Comparison of ENCODE assay signal across 8 cellular contexts in the genomic region with DNA sequence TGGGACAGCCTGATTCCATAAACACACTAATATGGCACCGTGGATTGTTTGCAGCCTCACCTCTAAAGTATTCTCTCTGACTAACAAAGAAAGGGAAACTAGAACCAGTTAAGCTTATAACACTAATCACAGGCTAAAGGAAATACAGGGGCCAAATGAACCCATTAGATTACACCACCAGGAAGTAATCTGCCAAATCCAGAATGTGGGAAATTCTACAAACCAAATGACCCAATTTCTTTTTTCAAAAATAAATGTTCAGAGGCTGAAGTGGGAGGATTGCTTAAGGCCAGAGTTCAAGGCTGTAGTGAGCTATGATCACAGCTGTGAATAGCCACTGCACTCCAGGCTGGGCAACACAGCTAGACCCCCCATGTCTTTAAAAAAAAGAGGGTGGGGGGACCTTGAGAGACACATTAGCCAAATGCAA. TPM values are rescaled to one million over a fixed set of nuclear protein-coding genes. Genes with fewer than 3 reads are reported as not detected.
A peak's percentile ranks its signal among the peaks of the same experiment; 100 is the strongest.
DNase-seq lines count a peak whose midpoint lies in the region; ATAC-seq and TF ChIP-seq lines count a peak whose summit lies in the region.

No MANE protein-coding gene starts in this region.

- H3K79me2 ChIP-seq in SK-N-SH (ENCODE audit: insufficient read depth) (no peaks in the 10 kb centered on the region), OCI-LY7 (ENCODE audit: insufficient read depth, low read depth, low read length) (peaks cover 12% of the 10 kb centered on the region; the same call in 1 of the 2 replicates), H9 (ENCODE audit: insufficient read depth, low read length) (no peaks in the 10 kb centered on the region)

- no peak overlapping the region for H4K8ac ChIP-seq in H9 (replicated peaks; ENCODE audit: insufficient read length, low read depth, low read length)

- no peak for ATAC-seq in SK-N-SH treated with all-trans-retinoic acid at 6 μM for 48 hours

- H4K91ac ChIP-seq in H9 (ENCODE audit: insufficient read length, low read depth, low read length) = no peak overlapping the region

- H3K9me2 ChIP-seq in SK-N-SH = no peaks in the 10 kb centered on the region
- no peaks in the 10 kb centered on the region for H3K9me2 ChIP-seq in OCI-LY7 (ENCODE audit: insufficient read depth, low read length)

- H3K27me3 Mint-ChIP-seq in H9 (ENCODE audit: low read depth) = no peaks in the 10 kb centered on the region; the same call in 1 of the 2 replicates

- TF ChIP-seq RAD21 in SK-N-SH (IDR thresholded peaks at IDR 0.05; ENCODE audit: low read length) = no peak

- no peak overlapping the region for H3K56ac ChIP-seq in H9 (ENCODE audit: insufficient read length, low read depth, low read length)

- 84% methylated on average over 1 of the region's 1 CpG for WGBS in SK-N-SH (ENCODE audit: low lambda C conversion rate)
- 14 to 24% (median 20%) methylated on average over 1 of the region's 1 CpG for WGBS in ovary, 3 donors
- WGBS in H9 (ENCODE audit: extremely low coverage, insufficient read length, low lambda C conversion rate) = no CpG with 5 or more reads among the region's 1 CpG

- no peak for TF ChIP-seq POLR2A in ovary (IDR thresholded peaks at IDR 0.05)

- peak overlapping the region in 1 of 2 experiments; percentile 71; a peak in 2 of 5 replicates for H3K4me3 Mint-ChIP-seq in H9

- POLR2A ChIA-PET in SK-N-SH (lab: Yijun Ruan, JAX) = no interaction called here
- POLR2A ChIA-PET in OCI-LY7 (lab: Charles Lee) = interaction anchor here (0.6 to 1.2 kb wide), 4 partner anchors 12 to 791 kb away, joined by 3 to 5 read pairs (median 4); no protein-coding TSS in a partner anchor

- H2BK12ac ChIP-seq in H9 (ENCODE audit: insufficient read length, low read depth, low read length) = no peak overlapping the region

- H3K27me3 ChIP-seq in SK-N-SH (ENCODE audit: insufficient read depth) (no peaks in the 10 kb centered on the region), ovary (no peaks in the 10 kb centered on the region), H7 (ENCODE audit: control insufficient read depth, insufficient read depth, low read length) (peaks cover 2% of the 10 kb centered on the region; the same call in 1 of the 2 replicates), H9 (ENCODE audit: insufficient read depth, low read length) (no peaks in the 10 kb centered on the region)

- H2BK20ac ChIP-seq in H9 (ENCODE audit: low read depth, low read length, poor library complexity, severe bottlenecking) = no peak overlapping the region

- H3K36me3 ChIP-seq in SK-N-SH (replicated peaks in 1 of 2; ENCODE audit: control insufficient read depth in 1 of 2, insufficient read depth in 2 of 2, low read length in 1 of 2) = no peaks in the 10 kb centered on the region
- H3K36me3 ChIP-seq in OCI-LY7 (ENCODE audit: insufficient read depth, low read length) = peaks cover 2% of the 10 kb centered on the region; the same call in 1 of the 2 replicates
- H3K36me3 ChIP-seq in ovary = no peaks in the 10 kb centered on the region
- H3K36me3 ChIP-seq in H7 (replicated peaks; ENCODE audit: control insufficient read depth, insufficient read depth, low read length) = no peaks in the 10 kb centered on the region

- no peak overlapping the region for H3K9ac ChIP-seq in SK-N-SH
- no peak overlapping the region for H3K9ac ChIP-seq in H9 (ENCODE audit: extremely low read depth, insufficient read length, low read length)

- TF ChIP-seq CTCF in SK-N-SH (IDR thresholded peaks at IDR 0.05) (no peak), OCI-LY7 (conservative IDR thresholded peaks at IDR 0.05; ENCODE audit: low read length) (no peak), epithelial cell of proximal tubule (conservative IDR thresholded peaks at IDR 0.05; ENCODE audit: low read depth, low read length) (no peak), ovary (IDR thresholded peaks at IDR 0.05) (no peak), H9 (conservative IDR thresholded peaks at IDR 0.05) (no peak)

- no peak overlapping the region for H2BK5ac ChIP-seq in H9 (ENCODE audit: insufficient read length, low read length)

- H4K5ac ChIP-seq in H9 (ENCODE audit: insufficient read length, low read depth, low read length) = no peak overlapping the region

- H3K23ac ChIP-seq in H9 (ENCODE audit: insufficient read length, low read depth, low read length) = no peak overlapping the region

- H3K9me3 ChIP-seq in SK-N-SH (no peaks in the 10 kb centered on the region), OCI-LY7 (ENCODE audit: low read length) (no peaks in the 10 kb centered on the region), ovary (no peaks in the 10 kb centered on the region), H9 (ENCODE audit: control insufficient read depth, low read depth, low read length) (no peaks in the 10 kb centered on the region)

- H2AK5ac ChIP-seq in H9 (ENCODE audit: insufficient read length, low read length) = no peak overlapping the region

- H3K27ac ChIP-seq in SK-N-SH (ENCODE audit: low read depth in 2 of 2, low read length in 1 of 2) (no peak overlapping the region), OCI-LY7 (ENCODE audit: low read depth, low read length, poor library complexity, severe bottlenecking) (peak overlapping the region; percentile 80), ovary (peak overlapping the region; percentile 98 to 100), H9 (ENCODE audit: insufficient read length, low read depth, low read length) (no peak overlapping the region)

- peaks cover 24 to 32% of the 10 kb centered on the region in 2 experiments for H3K4me1 Mint-ChIP-seq in H9

- H3F3A ChIP-seq in SK-N-SH (replicated peaks; ENCODE audit: insufficient read depth) = no peaks in the 10 kb centered on the region

- no peak overlapping the region for H3K14ac ChIP-seq in H9 (ENCODE audit: insufficient read depth, low read length)

- no TSS peak for BruUV-seq in OCI-LY7 (replicated peaks; lab: Mats Ljungman, UMichigan)

- H3K18ac ChIP-seq in H9 (ENCODE audit: insufficient read length, low read depth, low read length) = no peak overlapping the region

- no peak overlapping the region for H2BK120ac ChIP-seq in H9 (ENCODE audit: low read depth, low read length, poor library complexity, severe bottlenecking)

- DNase-seq in SK-N-SH = no peak
- DNase-seq in OCI-LY7 (ENCODE audit: low spot score) = no peak
- DNase-seq in epithelial cell of proximal tubule (ENCODE audit: low read depth) = peak; percentile 54
- DNase-seq in ovary = peak in 1 of 5 donors; percentile 42
- no peak for DNase-seq in H7
- no peak for DNase-seq in 8988T
- no peak for DNase-seq in H9

- H3K79me1 ChIP-seq in H9 (ENCODE audit: insufficient read depth, low read depth, low read length, poor library complexity, severe bottlenecking) = no peaks in the 10 kb centered on the region

- intact Hi-C loops in OCI-LY7 (cut with micrococcal nuclease; ENCODE audit: unreplicated experiment) = loop anchor here (2.0 kb wide), 1 partner anchor 27 kb away; no protein-coding TSS in a partner anchor
- intact Hi-C loops in ovary (cut with DNase I) = loop anchor here in 2 of 4 donors (2.0 kb wide), 2 partner anchors 59 to 71 kb away; a partner anchor contains a TSS

- no peak overlapping the region for H3K4ac ChIP-seq in H9 (ENCODE audit: low read depth, low read length)

- H3K23me2 ChIP-seq in H9 (ENCODE audit: insufficient read length, low read depth, low read length, poor library complexity, severe bottlenecking) = peaks cover 4% of the 10 kb centered on the region

- H2AFZ ChIP-seq in SK-N-SH (ENCODE audit: low read depth) = peak overlapping the region; percentile 87
- H2AFZ ChIP-seq in OCI-LY7 (ENCODE audit: low read length) = peak overlapping the region; percentile 90; the same call in 1 of the 2 replicates
- H2AFZ ChIP-seq in H9 (ENCODE audit: low read length) = no peak overlapping the region

- no peak overlapping the region for H2BK15ac ChIP-seq in H9 (ENCODE audit: low read depth, low read length)

- peaks cover 0 to 6% of the 10 kb centered on the region in 2 experiments; a peak in 2 of 4 replicates for H3K4me1 ChIP-seq in SK-N-SH (ENCODE audit: control insufficient read depth in 1 of 2, insufficient read depth in 2 of 2, low read depth in 1 of 2, low read length in 1 of 2)
- peaks cover 16% of the 10 kb centered on the region for H3K4me1 ChIP-seq in OCI-LY7 (ENCODE audit: insufficient read depth, low read length, poor library complexity, severe bottlenecking)
- H3K4me1 ChIP-seq in ovary (ENCODE audit: insufficient read depth) = peaks cover 5% of the 10 kb centered on the region
- H3K4me1 ChIP-seq in H9 (ENCODE audit: insufficient read depth, low read length) = peaks cover 4% of the 10 kb centered on the region

- H4K20me1 ChIP-seq in SK-N-SH (ENCODE audit: insufficient read depth) = no peaks in the 10 kb centered on the region
- H4K20me1 ChIP-seq in OCI-LY7 (ENCODE audit: insufficient read depth, low read length) = no peaks in the 10 kb centered on the region
- no peaks in the 10 kb centered on the region for H4K20me1 ChIP-seq in H9 (ENCODE audit: control insufficient read depth, insufficient read depth, insufficient read length)

- peak overlapping the region; percentile 78; the same call in 1 of the 2 replicates for H3K4me2 ChIP-seq in SK-N-SH
- H3K4me2 ChIP-seq in OCI-LY7 (ENCODE audit: low read length) = peak overlapping the region; percentile 82
- H3K4me2 ChIP-seq in H9 (ENCODE audit: insufficient read depth, insufficient read length, low read length) = no peak overlapping the region

- no peak overlapping the region for H3T11ph ChIP-seq in H9 (ENCODE audit: low read length)

- no peaks in the 10 kb centered on the region for H3K9me3 Mint-ChIP-seq in H9

- no peaks in the 10 kb centered on the region; a peak in 1 of 7 replicates for H3K36me3 Mint-ChIP-seq in H9 (ENCODE audit: insufficient read depth in 1 of 3, low read depth in 3 of 3)

- CTCF ChIA-PET in SK-N-SH (lab: Yijun Ruan, JAX) = no interaction called here
- CTCF ChIA-PET in OCI-LY7 (lab: Charles Lee; ENCODE audit: unreplicated experiment) = no interaction called here

- H3K4me3 ChIP-seq in SK-N-SH (ENCODE audit: low read depth in 2 of 2, low read length in 1 of 2) (no peak overlapping the region), OCI-LY7 (ENCODE audit: low read depth, low read length, poor library complexity, severe bottlenecking) (no peak overlapping the region), epithelial cell of proximal tubule (ENCODE audit: low read depth, low read length) (no peak overlapping the region), ovary (no peak overlapping the region), H7 (ENCODE audit: insufficient read depth, low read depth, low read length) (no peak overlapping the region)

- TF ChIP-seq EP300 in SK-N-SH (IDR thresholded peaks at IDR 0.05; ENCODE audit: borderline replicate concordance in 1 of 2, low read depth in 1 of 2, low read length in 1 of 2) (no peak), ovary (IDR thresholded peaks at IDR 0.05) (no peak)

- H3K27ac Mint-ChIP-seq in H9 = no peak overlapping the region

RNA-seq across cellular contexts. Expression of a gene that starts 1.5 kb away (rescaled TPM):
- polyA plus RNA-seq in SK-N-SH (2012; rRNA removed) = 13.2 and 16.7 TPM in 2 replicates
- polyA plus RNA-seq in SK-N-SH (2012; cell fraction: cytosol; rRNA removed) = 10.7 and 13.4 TPM in 2 replicates
- polyA plus RNA-seq in SK-N-SH (2012; cell fraction: nucleus; rRNA removed) = 30.3 and 36.3 TPM in 2 replicates
- 26.5 and 32.5 TPM in 2 replicates for total RNA-seq in OCI-LY7 (2014; rRNA removed; shearing (Covaris generic))
- total RNA-seq in OCI-LY7 (2022) = 40.1 and 53.0 TPM in 2 replicates
- total RNA-seq in epithelial cell of proximal tubule = 15.2 and 32.5 TPM in 2 replicates
- total RNA-seq in ovary = 10 to 100 TPM; 19.9 to 38.0 (median 25.5) TPM
- polyA plus RNA-seq in ovary = 10 to 100 TPM; 22.7 to 29.8 TPM
- 11.4 and 15.4 TPM in 2 replicates for total RNA-seq in H7 (2014; rRNA removed; shearing (Covaris generic))
- total RNA-seq in H9 (2021) = 12.7 and 13.2 TPM in 2 replicates

RNA-seq across cellular contexts. Expression of a gene that starts 58.4 kb away (rescaled TPM):
- polyA plus RNA-seq in SK-N-SH (2012; rRNA removed) (45.1 and 52.4 TPM in 2 replicates), ovary (10 to 100 TPM; 31.9 to 32.8 TPM)
- 45.4 and 60.4 TPM in 2 replicates for polyA plus RNA-seq in SK-N-SH (2012; cell fraction: cytosol; rRNA removed)
- polyA plus RNA-seq in SK-N-SH (2012; cell fraction: nucleus; rRNA removed) = 46.7 and 51.7 TPM in 2 replicates
- 29.3 and 31.5 TPM in 2 replicates for total RNA-seq in OCI-LY7 (2014; rRNA removed; shearing (Covaris generic))
- total RNA-seq in OCI-LY7 (2022) (24.2 and 28.6 TPM in 2 replicates), epithelial cell of proximal tubule (37.7 and 69.8 TPM in 2 replicates), ovary (10 to 100 TPM; 21.8 to 58.0 (median 33.0) TPM), H9 (2021) (38.7 and 39.2 TPM in 2 replicates)
- 22.6 and 30.4 TPM in 2 replicates for total RNA-seq in H7 (2014; rRNA removed; shearing (Covaris generic))

Comparison
In these comparisons a context has a peak if more than half of its experiments do, and no peak if none do; other contexts are left out.
1. H3K27ac ChIP-seq: peak in OCI-LY7 (single experiment) and ovary (2 of 2); none in SK-N-SH (0 of 2) and H9 (single experiment).